ENCODE assay signal across 1 cellular context in the genomic region with DNA sequence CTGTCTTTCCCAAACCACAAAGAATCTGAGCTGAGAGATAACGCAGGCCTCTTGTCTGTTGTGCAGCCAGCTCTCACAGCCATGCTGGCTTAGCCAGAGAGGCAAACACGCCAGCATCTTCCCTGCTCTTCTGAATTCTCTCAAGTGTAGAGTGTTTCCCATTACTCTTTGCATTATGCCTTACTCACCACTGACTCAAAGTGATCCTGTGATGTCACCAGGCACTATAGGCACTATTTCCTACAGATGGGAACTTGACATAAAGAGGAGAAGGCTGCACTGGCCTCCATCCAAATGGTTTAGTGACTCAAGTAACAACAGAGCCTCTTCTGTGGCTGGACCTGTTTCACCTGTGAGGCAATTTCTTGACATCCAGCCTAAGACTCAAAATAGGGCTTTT.
TF ChIP-seq lines count a peak whose summit lies in the region.

No MANE protein-coding gene starts in this region.

TF ChIP-seq in HepG2, 621 proteins besides CTCF, POLR2A, EP300 and RAD21 (continued from another document):
- TF ChIP-seq, protein P1, sequence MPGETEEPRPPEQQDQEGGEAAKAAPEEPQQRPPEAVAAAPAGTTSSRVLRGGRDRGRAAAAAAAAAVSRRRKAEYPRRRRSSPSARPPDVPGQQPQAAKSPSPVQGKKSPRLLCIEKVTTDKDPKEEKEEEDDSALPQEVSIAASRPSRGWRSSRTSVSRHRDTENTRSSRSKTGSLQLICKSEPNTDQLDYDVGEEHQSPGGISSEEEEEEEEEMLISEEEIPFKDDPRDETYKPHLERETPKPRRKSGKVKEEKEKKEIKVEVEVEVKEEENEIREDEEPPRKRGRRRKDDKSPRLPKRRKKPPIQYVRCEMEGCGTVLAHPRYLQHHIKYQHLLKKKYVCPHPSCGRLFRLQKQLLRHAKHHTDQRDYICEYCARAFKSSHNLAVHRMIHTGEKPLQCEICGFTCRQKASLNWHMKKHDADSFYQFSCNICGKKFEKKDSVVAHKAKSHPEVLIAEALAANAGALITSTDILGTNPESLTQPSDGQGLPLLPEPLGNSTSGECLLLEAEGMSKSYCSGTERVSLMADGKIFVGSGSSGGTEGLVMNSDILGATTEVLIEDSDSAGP (CRISPR knock-in tag; IDR thresholded peaks at IDR 0.05; ENCODE audit: borderline replicate concordance), result no peak
- TF ChIP-seq POLR2AphosphoS2 (IDR thresholded peaks at IDR 0.05; ENCODE audit: low read depth, low read length) (no peak), ZNF513 (CRISPR knock-in tag; conservative IDR thresholded peaks at IDR 0.05) (no peak), ZBTB21 (CRISPR knock-in tag; IDR thresholded peaks at IDR 0.05) (no peak), ZNF503 (CRISPR knock-in tag; IDR thresholded peaks at IDR 0.05) (no peak), MTF1 (CRISPR knock-in tag; IDR thresholded peaks at IDR 0.05) (no peak), ZMYM4 (CRISPR knock-in tag; IDR thresholded peaks at IDR 0.05) (no peak), ARNT2 (CRISPR knock-in tag; IDR thresholded peaks at IDR 0.05; ENCODE audit: low read depth) (no peak)
